In genomic region chr7:103148131-103148993, GRCh38 we compare ENCODE assay signal across 8 cellular contexts. TPM values are rescaled to one million over a fixed set of nuclear protein-coding genes. Genes with fewer than 3 reads are reported as not detected.
DNase-seq lines count a peak whose midpoint lies in the region; ATAC-seq and TF ChIP-seq lines count a peak whose summit lies in the region.

No MANE protein-coding gene starts in this region.

- no peaks in the 10 kb centered on the region for H3K36me3 ChIP-seq in SU-DHL-6 (ENCODE audit: low read length)
- no peaks in the 10 kb centered on the region for H3K36me3 ChIP-seq in gastrocnemius medialis

- H3K27ac Mint-ChIP-seq in activated CD8-positive, alpha-beta memory T cell treated with anti-CD3 and anti-CD28 coated beads, Interleukin-2, amount 10 ng/mL, durations not matched to agents 7 days and 5 days, result peak overlapping the region; percentile 99

- H3K36me3 Mint-ChIP-seq in activated CD8-positive, alpha-beta memory T cell treated with anti-CD3 and anti-CD28 coated beads, Interleukin-2, amount 10 ng/mL, durations not matched to agents 7 days and 5 days, result peaks cover 7% of the 10 kb centered on the region

- no peak for TF ChIP-seq POLR2A in gastrocnemius medialis (IDR thresholded peaks at IDR 0.05)

- in situ Hi-C loops in gastrocnemius medialis (cut with MboI; ENCODE audit: low sequenced_read_pairs in 4 of 4), result loop anchor here in 1 of 4 donors (10.0 kb wide), 1 partner anchor 64 kb away; no protein-coding TSS in a partner anchor

- no peaks in the 10 kb centered on the region for H3K9me3 Mint-ChIP-seq in activated CD8-positive, alpha-beta memory T cell treated with anti-CD3 and anti-CD28 coated beads, Interleukin-2, amount 10 ng/mL, durations not matched to agents 7 days and 5 days (ENCODE audit: low read depth)

- TF ChIP-seq CTCF in SU-DHL-6 (IDR thresholded peaks at IDR 0.05; ENCODE audit: insufficient read depth, low read length, poor library complexity, severe bottlenecking) (no peak), gastrocnemius medialis (IDR thresholded peaks at IDR 0.05 in 4 of 5, conservative IDR thresholded peaks at IDR 0.05 in 1 of 5) (no peak)

- CTCF ChIA-PET in activated CD8-positive, alpha-beta memory T cell treated with anti-CD3 and anti-CD28 coated beads, Interleukin-2, amount 10 ng/mL, durations not matched to agents 7 days and 5 days (lab: Charles Lee), result interaction anchor here (0.7 to 1.1 kb wide), 2 partner anchors 73 to 132 kb away, joined by 3 to 4 read pairs; partner anchors contain the start of genes ARMC10 and FBXL13

- H3K4me3 ChIP-seq in SU-DHL-6 (ENCODE audit: insufficient read depth, low read length, poor library complexity, severe bottlenecking) (peak overlapping the region; percentile 78), gastrocnemius medialis (peak overlapping the region; percentile 69 to 94 (median 81))

- H3K27me3 Mint-ChIP-seq in activated CD8-positive, alpha-beta memory T cell treated with anti-CD3 and anti-CD28 coated beads, Interleukin-2, amount 10 ng/mL, durations not matched to agents 7 days and 5 days, result no peaks in the 10 kb centered on the region

- H3K27me3 ChIP-seq in SU-DHL-6 (ENCODE audit: low read length) (no peaks in the 10 kb centered on the region), gastrocnemius medialis (no peaks in the 10 kb centered on the region)

- H3K27ac ChIP-seq in SU-DHL-6 (ENCODE audit: low read depth, low read length) (peak overlapping the region; percentile 63), gastrocnemius medialis (peak overlapping the region; percentile 84 to 96 (median 92))

- peaks cover 45% of the 10 kb centered on the region for H3K4me1 Mint-ChIP-seq in activated CD8-positive, alpha-beta memory T cell treated with anti-CD3 and anti-CD28 coated beads, Interleukin-2, amount 10 ng/mL, durations not matched to agents 7 days and 5 days

- no peaks in the 10 kb centered on the region for H3K9me2 ChIP-seq in SU-DHL-6 (replicated peaks; ENCODE audit: insufficient read depth, low read length)

- H3K4me3 Mint-ChIP-seq in activated CD8-positive, alpha-beta memory T cell treated with anti-CD3 and anti-CD28 coated beads, Interleukin-2, amount 10 ng/mL, durations not matched to agents 7 days and 5 days, result peak overlapping the region; percentile 97

- peaks cover 25 to 29% of the 10 kb centered on the region in 2 donors for H3K4me1 ChIP-seq in gastrocnemius medialis

- peak overlapping the region; percentile 87 for H3K4me2 ChIP-seq in SU-DHL-6 (ENCODE audit: low read depth, low read length, poor library complexity, severe bottlenecking)

- H4K20me1 ChIP-seq in SU-DHL-6 (ENCODE audit: low read depth, low read length), result no peaks in the 10 kb centered on the region

- peaks cover 27% of the 10 kb centered on the region; the same call in 1 of the 2 replicates for H3K79me2 ChIP-seq in SU-DHL-6 (ENCODE audit: insufficient read depth, low read length)

- H3F3A ChIP-seq in SU-DHL-6 (ENCODE audit: insufficient read depth), result peaks cover 15% of the 10 kb centered on the region; the same call in 1 of the 2 replicates

- H3K9ac ChIP-seq in SU-DHL-6 (ENCODE audit: low read length), result peak overlapping the region; percentile 84

- no peak for ATAC-seq in activated CD8-positive, alpha-beta memory T cell treated with anti-CD3 and anti-CD28 coated beads, Interleukin-2, amount 10 ng/mL, durations not matched to agents 7 days and 5 days
- ATAC-seq in gastrocnemius medialis, result peak in 1 of 2 donors; percentile 25

- DNase-seq in activated CD8-positive, alpha-beta memory T cell treated with anti-CD3 and anti-CD28 coated beads, Interleukin-2, amount 10 ng/mL, durations not matched to agents 7 days and 5 days, result no peak
- DNase-seq in activated CD8-positive, alpha-beta memory T cell treated with anti-CD3 and anti-CD28 coated beads, Interleukin-2, amount 50 U/mL, for 4 hours, result no peak
- DNase-seq in fibroblast of peridontal ligament (ENCODE audit: extremely low read depth) (peak; percentile 36), gastrocnemius medialis (no peak), GF-D8 (lab: John Stamatoyannopoulos, UW) (no peak), NCI-H146 treated with DMSO at 0.1 percent for 48 hours (lab: John Stamatoyannopoulos, UW; ENCODE audit: unreplicated experiment) (no peak)
- DNase-seq in stimulated activated CD4-positive, alpha-beta T cell treated with anti-CD3 and anti-CD28 coated beads, Interleukin-4, amount 100 ng/mL, for 4 hours, result no peak

- no peaks in the 10 kb centered on the region for H3K9me3 ChIP-seq in SU-DHL-6 (ENCODE audit: insufficient read depth, low read length)
- no peaks in the 10 kb centered on the region for H3K9me3 ChIP-seq in gastrocnemius medialis

- peak overlapping the region; percentile 80 for H2AFZ ChIP-seq in SU-DHL-6 (ENCODE audit: low read depth, low read length, severe bottlenecking)

- intact Hi-C loops in gastrocnemius medialis (cut with DNase I; ENCODE audit: low total_unique reads), result loop anchor here (2.0 kb wide), 1 partner anchor 74 kb away; the partner anchor contains the start of genes ARMC10 and FBXL13

RNA-seq across cellular contexts. Expression of gene NAPEPLD, which starts 0.5 kb away (rescaled TPM):
- total RNA-seq in activated CD8-positive, alpha-beta memory T cell treated with anti-CD3 and anti-CD28 coated beads, Interleukin-2, amount 10 ng/mL, durations not matched to agents 7 days and 5 days, result 10 to 100 TPM; 11.4 to 12.9 TPM
- 1 to 10 TPM; 2.3 to 5.7 (median 4.0) TPM for total RNA-seq in gastrocnemius medialis
